ENCODE assay signal across 34 cellular contexts in the genomic region with DNA sequence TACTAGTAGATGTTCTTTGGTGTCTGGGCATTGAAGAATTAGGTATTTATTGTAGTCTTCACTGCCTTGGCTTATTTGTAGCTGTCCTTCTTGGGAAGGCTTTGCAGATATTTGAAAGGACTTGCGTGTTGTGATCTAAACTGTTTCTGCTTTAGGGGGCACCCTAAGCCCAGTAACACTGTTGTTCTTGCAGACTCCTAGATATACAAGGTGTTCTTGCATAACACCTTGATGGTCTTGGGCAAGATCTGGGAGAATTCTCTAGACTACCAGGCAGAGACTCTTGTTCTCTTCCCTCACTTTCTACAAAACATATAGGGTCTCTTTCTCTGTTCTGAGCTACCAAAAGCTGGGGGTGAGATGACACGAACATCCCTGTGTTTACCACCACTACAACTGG.
"Had no signal": no experiment of that assay in that cellular context is flagged by ENCODE, and none has a peak within 500 bp of the region (broad histone marks: within the 10 kb centered on the region; RNA-seq: fewer than 3 reads in every experiment).

No MANE protein-coding gene starts in this region.

- ATAC-seq: activated CD4-positive, alpha-beta T cell treated with anti-CD3 and anti-CD28 coated beads for 36 hours; activated CD8-positive, alpha-beta memory T cell treated with anti-CD3 and anti-CD28 coated beads, Interleukin-2, amount 10 ng/mL, durations not matched to agents 7 days and 5 days; activated CD8-positive, alpha-beta T cell treated with anti-CD3 and anti-CD28 coated beads, Interleukin-2, amount 10 ng/mL, durations not matched to agents 7 days and 5 days; activated T-cell treated with anti-CD3 and anti-CD28 coated beads, Interleukin-2, amount 50 U/mL, for 72 hours; effector memory CD8-positive, alpha-beta T cell; left colon; naive thymus-derived CD4-positive, alpha-beta T cell; pancreas; upper lobe of right lung had no signal

- H3K4me1 ChIP-seq: adrenal gland, pancreas, prostate gland, suprapubic skin, upper lobe of right lung had no signal

- H3K36me3 ChIP-seq: adrenal gland, ascending aorta, pancreas, prostate gland, suprapubic skin, upper lobe of right lung had no signal

- H3K36me3 Mint-ChIP-seq: activated CD8-positive, alpha-beta memory T cell treated with anti-CD3 and anti-CD28 coated beads, Interleukin-2, amount 10 ng/mL, durations not matched to agents 7 days and 5 days; activated naive CD8-positive, alpha-beta T cell treated with anti-CD3 and anti-CD28 coated beads for 36 hours; brain; immature natural killer cell; mesothelial cell of epicardium had no signal

- H3K27ac ChIP-seq: adrenal gland, ascending aorta, coronary artery, dorsolateral prefrontal cortex, pancreas, prostate gland, suprapubic skin, tibial artery, upper lobe of right lung had no signal

- DNase-seq: activated CD4-positive, alpha-beta T cell treated with anti-CD3 and anti-CD28 coated beads for 36 hours; activated CD4-positive, CD25-positive, alpha-beta regulatory T cell; activated CD8-positive, alpha-beta memory T cell treated with anti-CD3 and anti-CD28 coated beads, Interleukin-2, amount 10 ng/mL, durations not matched to agents 7 days and 5 days; activated CD8-positive, alpha-beta T cell treated with anti-CD3 and anti-CD28 coated beads, Interleukin-2, amount 10 ng/mL, durations not matched to agents 7 days and 5 days; activated naive CD4-positive, alpha-beta T cell treated with Interleukin-2 at 50 U/mL for 16 hours; activated naive CD8-positive, alpha-beta T cell treated with anti-CD3 and anti-CD28 coated beads for 36 hours; activated T-cell treated with anti-CD3 and anti-CD28 coated beads, Interleukin-2, amount 50 U/mL, for 72 hours; adrenal gland; dorsolateral prefrontal cortex; effector memory CD8-positive, alpha-beta T cell; foreskin fibroblast; head of caudate nucleus; hippocampal formation; immature natural killer cell; kidney; left colon; mammary epithelial cell; naive thymus-derived CD4-positive, alpha-beta T cell; nucleus accumbens; pancreas; retina; stimulated activated CD4-positive, alpha-beta T cell treated with anti-CD3 and anti-CD28 coated beads, Interleukin-1b, Interleukin-23, amount 100 ng/mL, for 48 hours; stimulated activated CD4-positive, alpha-beta T cell treated with anti-CD3 and anti-CD28 coated beads, Interleukin-4, amount 100 ng/mL, for 4 hours; stimulated activated naive CD4-positive, alpha-beta T cell; tibial artery; upper lobe of right lung had no signal

- H3K27ac Mint-ChIP-seq: activated CD4-positive, alpha-beta T cell treated with anti-CD3 and anti-CD28 coated beads for 36 hours; activated CD8-positive, alpha-beta memory T cell treated with anti-CD3 and anti-CD28 coated beads, Interleukin-2, amount 10 ng/mL, durations not matched to agents 7 days and 5 days; activated CD8-positive, alpha-beta T cell treated with anti-CD3 and anti-CD28 coated beads, Interleukin-2, amount 10 ng/mL, durations not matched to agents 7 days and 5 days; activated naive CD8-positive, alpha-beta T cell treated with anti-CD3 and anti-CD28 coated beads for 36 hours; activated T-cell treated with anti-CD3 and anti-CD28 coated beads, Interleukin-2, amount 50 U/mL, for 72 hours; brain; effector memory CD8-positive, alpha-beta T cell; immature natural killer cell; mesothelial cell of epicardium; naive thymus-derived CD4-positive, alpha-beta T cell; T-helper 2 cell treated with Interferon-gamma antibody and Interleukin-4, amounts not matched to agents 5 μg/mL and 100 μg/mL, for 36 hours had no signal

- H3K27me3 ChIP-seq: adrenal gland, ascending aorta, dorsolateral prefrontal cortex, pancreas, suprapubic skin, tibial artery, upper lobe of right lung had no signal

- H3K4me3 Mint-ChIP-seq: activated CD4-positive, alpha-beta T cell treated with anti-CD3 and anti-CD28 coated beads for 36 hours; activated CD8-positive, alpha-beta memory T cell treated with anti-CD3 and anti-CD28 coated beads, Interleukin-2, amount 10 ng/mL, durations not matched to agents 7 days and 5 days; activated CD8-positive, alpha-beta T cell treated with anti-CD3 and anti-CD28 coated beads, Interleukin-2, amount 10 ng/mL, durations not matched to agents 7 days and 5 days; activated naive CD8-positive, alpha-beta T cell treated with anti-CD3 and anti-CD28 coated beads for 36 hours; activated T-cell treated with anti-CD3 and anti-CD28 coated beads, Interleukin-2, amount 50 U/mL, for 72 hours; brain; effector memory CD8-positive, alpha-beta T cell; immature natural killer cell; mesothelial cell of epicardium; naive thymus-derived CD4-positive, alpha-beta T cell; T-helper 2 cell treated with Interferon-gamma antibody and Interleukin-4, amounts not matched to agents 5 μg/mL and 100 μg/mL, for 36 hours had no signal

- H3K4me2 ChIP-seq: smooth muscle cell had no signal

- H3K27me3 Mint-ChIP-seq: activated CD4-positive, alpha-beta T cell treated with anti-CD3 and anti-CD28 coated beads for 36 hours; activated CD8-positive, alpha-beta memory T cell treated with anti-CD3 and anti-CD28 coated beads, Interleukin-2, amount 10 ng/mL, durations not matched to agents 7 days and 5 days; activated naive CD8-positive, alpha-beta T cell treated with anti-CD3 and anti-CD28 coated beads for 36 hours; effector memory CD8-positive, alpha-beta T cell; naive thymus-derived CD4-positive, alpha-beta T cell had no signal

- H3K4me1 Mint-ChIP-seq: activated CD4-positive, alpha-beta T cell treated with anti-CD3 and anti-CD28 coated beads for 36 hours; activated CD8-positive, alpha-beta memory T cell treated with anti-CD3 and anti-CD28 coated beads, Interleukin-2, amount 10 ng/mL, durations not matched to agents 7 days and 5 days; activated naive CD8-positive, alpha-beta T cell treated with anti-CD3 and anti-CD28 coated beads for 36 hours; brain; immature natural killer cell; mesothelial cell of epicardium; naive thymus-derived CD4-positive, alpha-beta T cell had no signal

- H3K4me3 ChIP-seq: adrenal gland, ascending aorta, coronary artery, dorsolateral prefrontal cortex, pancreas, prostate gland, smooth muscle cell, suprapubic skin, tibial artery, upper lobe of right lung had no signal
